ENCODE assay signal across 8 cellular contexts in genomic region chr7:116591202-116592040, GRCh38.
DNase-seq lines count a peak whose midpoint lies in the region; ATAC-seq and TF ChIP-seq lines count a peak whose summit lies in the region.

No MANE protein-coding gene starts in this region.

- no peaks in the 10 kb centered on the region for H3K9me3 ChIP-seq in SK-N-SH
- no peaks in the 10 kb centered on the region for H3K9me3 ChIP-seq in gastroesophageal sphincter
- no peaks in the 10 kb centered on the region for H3K9me3 ChIP-seq in smooth muscle cell (replicated peaks; ENCODE audit: low read depth)

- peak overlapping the region; percentile 58; the same call in 1 of the 2 replicates for H2AFZ ChIP-seq in SK-N-SH (ENCODE audit: low read depth)
- no peak overlapping the region for H2AFZ ChIP-seq in smooth muscle cell (ENCODE audit: low read depth)

- CTCF ChIA-PET in SK-N-SH (lab: Yijun Ruan, JAX): interaction anchor here (0.6 to 9.4 kb wide), 93 partner anchors 9 to 746 kb away, joined by 3 to 192 read pairs (median 4); no protein-coding TSS in a partner anchor

- H3K36me3 ChIP-seq in SK-N-SH (replicated peaks in 1 of 2; ENCODE audit: control insufficient read depth in 1 of 2, insufficient read depth in 2 of 2, low read length in 1 of 2) (no peaks in the 10 kb centered on the region), gastroesophageal sphincter (no peaks in the 10 kb centered on the region), smooth muscle cell (ENCODE audit: low read depth) (no peaks in the 10 kb centered on the region)

- TF ChIP-seq EP300 in SK-N-SH (IDR thresholded peaks at IDR 0.05; ENCODE audit: borderline replicate concordance in 1 of 2, low read depth in 1 of 2, low read length in 1 of 2) (no peak), gastroesophageal sphincter (IDR thresholded peaks at IDR 0.05) (no peak)

- H3F3A ChIP-seq in SK-N-SH (replicated peaks; ENCODE audit: insufficient read depth): peaks cover 19% of the 10 kb centered on the region
- no peaks in the 10 kb centered on the region for H3F3A ChIP-seq in smooth muscle cell (ENCODE audit: low read depth)

- peaks cover 5 to 15% of the 10 kb centered on the region in 2 experiments; a peak in 3 of 4 replicates for H3K4me1 ChIP-seq in SK-N-SH (ENCODE audit: control insufficient read depth in 1 of 2, insufficient read depth in 2 of 2, low read depth in 1 of 2, low read length in 1 of 2)
- H3K4me1 ChIP-seq in gastroesophageal sphincter: peaks cover 4 to 16% (median 7%) of the 10 kb centered on the region in 3 donors
- H3K4me1 ChIP-seq in smooth muscle cell (ENCODE audit: low read depth): peaks cover 16% of the 10 kb centered on the region

- H3K27ac ChIP-seq in SK-N-SH (ENCODE audit: low read depth in 2 of 2, low read length in 1 of 2): peak overlapping the region; percentile 6 to 8; a peak in 1 of 4 replicates
- no peak overlapping the region for H3K27ac ChIP-seq in gastroesophageal sphincter
- no peak overlapping the region for H3K27ac ChIP-seq in smooth muscle cell (ENCODE audit: low read depth)

- no peak overlapping the region for H3K9ac ChIP-seq in SK-N-SH
- H3K9ac ChIP-seq in smooth muscle cell (ENCODE audit: low read depth): no peak overlapping the region

- TF ChIP-seq RAD21 in SK-N-SH (IDR thresholded peaks at IDR 0.05; ENCODE audit: low read length): peak; percentile 50

- H3K9me2 ChIP-seq in SK-N-SH: no peaks in the 10 kb centered on the region

- 10% methylated on average over 9 of the region's 9 CpGs for WGBS in SK-N-SH (ENCODE audit: low lambda C conversion rate)
- WGBS in gastroesophageal sphincter (ENCODE audit: low coverage in 1 of 2), 2 donors: 36 to 39% methylated on average over 9 of the region's 9 CpGs
- WGBS in smooth muscle cell (ENCODE audit: low lambda C conversion rate): 78% methylated on average over 9 of the region's 9 CpGs

- H3K79me2 ChIP-seq in SK-N-SH (ENCODE audit: insufficient read depth): no peaks in the 10 kb centered on the region
- no peaks in the 10 kb centered on the region for H3K79me2 ChIP-seq in smooth muscle cell (ENCODE audit: low read depth)

- no peaks in the 10 kb centered on the region for H4K20me1 ChIP-seq in SK-N-SH (ENCODE audit: insufficient read depth)
- H4K20me1 ChIP-seq in smooth muscle cell (ENCODE audit: low read depth): no peaks in the 10 kb centered on the region

- H3K27me3 ChIP-seq in SK-N-SH (ENCODE audit: insufficient read depth) (no peaks in the 10 kb centered on the region; the same call in 1 of the 2 replicates), gastroesophageal sphincter (no peaks in the 10 kb centered on the region), smooth muscle cell (ENCODE audit: low read depth) (no peaks in the 10 kb centered on the region)

- POLR2A ChIA-PET in SK-N-SH (lab: Yijun Ruan, JAX): no interaction called here

- peak; percentile 12 for DNase-seq in DMS114 treated with DMSO at 0.1 percent for 48 hours (lab: John Stamatoyannopoulos, UW; ENCODE audit: unreplicated experiment)
- peak; percentile 11 for DNase-seq in SK-N-SH
- no peak for DNase-seq in smooth muscle cell (lab: John Stamatoyannopoulos, UW; ENCODE audit: unreplicated experiment)
- DNase-seq in middle frontal gyrus (ENCODE audit: extremely low spot score, low spot score): no peak
- DNase-seq in stimulated activated CD4-positive, alpha-beta T cell treated with anti-CD3 and anti-CD28 coated beads, Interleukin-4, amount 100 ng/mL, for 4 hours: no peak

- H3K4me2 ChIP-seq in SK-N-SH (peak overlapping the region; percentile 11; the same call in 1 of the 2 replicates), smooth muscle cell (no peak overlapping the region)

- TF ChIP-seq POLR2A in gastroesophageal sphincter (IDR thresholded peaks at IDR 0.05): no peak

- TF ChIP-seq CTCF in SK-N-SH (IDR thresholded peaks at IDR 0.05): peak; percentile 85
- peak; percentile 60 to 75 (median 70) for TF ChIP-seq CTCF in gastroesophageal sphincter (IDR thresholded peaks at IDR 0.05)
- peak; percentile 65 for TF ChIP-seq CTCF in smooth muscle cell (IDR thresholded peaks at IDR 0.05; ENCODE audit: borderline replicate concordance, insufficient read depth, poor library complexity, severe bottlenecking)

- H3K4me3 ChIP-seq in SK-N-SH (ENCODE audit: low read depth in 2 of 2, low read length in 1 of 2) (peak overlapping the region; percentile 16 to 26; a peak in 2 of 4 replicates), gastroesophageal sphincter (no peak overlapping the region), smooth muscle cell (no peak overlapping the region)

- ATAC-seq in HG03521 (IDR thresholded peaks at IDR 0.05; ENCODE audit: unreplicated experiment) (peak; percentile 38), gastroesophageal sphincter (no peak), GM21528 (IDR thresholded peaks at IDR 0.05; ENCODE audit: low FRiP score, unreplicated experiment) (no peak)

TF ChIP-seq in SK-N-SH, 30 proteins besides CTCF, POLR2A, EP300 and RAD21:
- TF ChIP-seq SMC3 (IDR thresholded peaks at IDR 0.05; ENCODE audit: low read depth, low read length): peak; percentile 41; the same call in 1 of the 2 replicates
- no peak for TF ChIP-seq SIN3A (IDR thresholded peaks at IDR 0.05; ENCODE audit: borderline replicate concordance, low read depth, low read length)

Comparison
In these comparisons a context has a peak if more than half of its experiments do, and no peak if none do; other contexts are left out.
1. DNase-seq: peak in DMS114 treated with DMSO at 0.1 percent for 48 hours (single experiment) and SK-N-SH (single experiment); none in smooth muscle cell (single experiment), middle frontal gyrus (single experiment) and stimulated activated CD4-positive, alpha-beta T cell treated with anti-CD3 and anti-CD28 coated beads, Interleukin-4, amount 100 ng/mL, for 4 hours (0 of 2).
2. H3K27ac ChIP-seq: peak in SK-N-SH (2 of 2); none in gastroesophageal sphincter (0 of 4) and smooth muscle cell (single experiment).
3. H3K4me3 ChIP-seq: peak in SK-N-SH (2 of 2); none in gastroesophageal sphincter (0 of 2) and smooth muscle cell (single experiment).
4. Peak in every context shown above with its lines, with median percentiles within 50 percentile points of each other: CTCF ChIP-seq.